ENCODE assay signal across 5 cellular contexts in genomic region chr21:40731206-40731605, GRCh38.
"Had no signal": no experiment of that assay in that cellular context is flagged by ENCODE, and none has a peak within 500 bp of the region (broad histone marks: within the 10 kb centered on the region; RNA-seq: fewer than 3 reads in every experiment).

No MANE protein-coding gene starts in this region.

- H3K27ac ChIP-seq: HL-60 had no signal

- DNase-seq: H9, HCEC 1CT, KBM-7 had no signal

- H3K4me3 ChIP-seq: GM23338 had no signal

- H3K4me2 ChIP-seq: GM23338 had no signal

- H2AFZ ChIP-seq: GM23338 had no signal
